Comparison of ENCODE assay signal across 9 cellular contexts in the genomic region with DNA sequence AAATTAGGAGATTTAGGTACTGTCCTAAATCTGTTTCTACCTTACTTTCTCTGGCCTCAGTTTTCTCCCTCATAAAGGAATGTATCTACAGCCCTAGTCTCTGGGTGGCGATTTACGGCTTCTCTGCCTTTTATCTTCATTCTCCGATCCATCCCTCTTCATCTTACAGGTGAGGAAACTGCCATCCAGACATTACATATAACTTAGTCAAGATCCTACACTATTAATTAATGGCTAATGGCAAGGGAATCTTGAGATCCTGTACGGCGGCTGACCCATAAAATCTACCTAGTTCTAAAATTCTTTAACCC. TPM values are rescaled to one million over a fixed set of nuclear protein-coding genes. Genes with fewer than 3 reads are reported as not detected.
DNase-seq lines count a peak whose midpoint lies in the region; ATAC-seq, FAIRE-seq and TF ChIP-seq lines count a peak whose summit lies in the region.
"Had no signal": no experiment of that assay in that cellular context is flagged by ENCODE, and none has a peak within 500 bp of the region (broad histone marks: within the 10 kb centered on the region; RNA-seq: fewer than 3 reads in every experiment).

No MANE protein-coding gene starts in this region.

- H3K27ac Mint-ChIP-seq in activated naive CD4-positive, alpha-beta T cell treated with anti-CD3 and anti-CD28 coated beads for 36 hours, result peak overlapping the region; percentile 93
- peak overlapping the region; percentile 97 for H3K27ac Mint-ChIP-seq in activated naive CD8-positive, alpha-beta T cell treated with anti-CD3 and anti-CD28 coated beads for 36 hours

- FAIRE-seq in HepG2 (lab: Jason Lieb, UNC), result no peak

- peaks cover 30% of the 10 kb centered on the region for H3K79me2 ChIP-seq in HepG2 (ENCODE audit: insufficient read depth, low read length)

- TF ChIP-seq EP300 in HepG2 (IDR thresholded peaks at IDR 0.05; ENCODE audit: low read depth in 2 of 2, low read length in 2 of 2), result no peak
- no peak for TF ChIP-seq EP300 in HepG2 (CRISPR knock-in tag; IDR thresholded peaks at IDR 0.05; ENCODE audit: borderline replicate concordance)
- TF ChIP-seq EP300 in transverse colon (IDR thresholded peaks at IDR 0.05; ENCODE audit: low read depth), result no peak

- H3K4me2 ChIP-seq in HepG2 (ENCODE audit: low read depth, low read length), result peak overlapping the region; percentile 93

- H3K9ac ChIP-seq in HepG2 (ENCODE audit: insufficient read depth, low read depth, low read length), result peak overlapping the region; percentile 97

- CTCF ChIA-PET in activated naive CD4-positive, alpha-beta T cell treated with anti-CD3 and anti-CD28 coated beads for 36 hours (lab: Charles Lee), result no interaction called here
- CTCF ChIA-PET in HepG2 (lab: Yijun Ruan, JAX; ENCODE audit: low intra/inter-chr PET ratio, low total read pairs), result no interaction called here

- H3K9me3 Mint-ChIP-seq in activated naive CD4-positive, alpha-beta T cell treated with anti-CD3 and anti-CD28 coated beads for 36 hours, result no peaks in the 10 kb centered on the region
- H3K9me3 Mint-ChIP-seq in activated naive CD8-positive, alpha-beta T cell treated with anti-CD3 and anti-CD28 coated beads for 36 hours, result no peaks in the 10 kb centered on the region

- WGBS in HepG2 (ENCODE audit: low lambda C conversion rate), result under 1% methylated on average over 5 of the region's 5 CpGs
- WGBS in transverse colon (ENCODE audit: low coverage in 1 of 2), 2 donors, result 20 to 58% methylated on average over 1 to 5 of the region's 5 CpGs

- TF ChIP-seq RAD21 in HepG2 (CRISPR knock-in tag; IDR thresholded peaks at IDR 0.05), result no peak

- peak overlapping the region; percentile 84 for H3K4me3 Mint-ChIP-seq in activated naive CD4-positive, alpha-beta T cell treated with anti-CD3 and anti-CD28 coated beads for 36 hours
- H3K4me3 Mint-ChIP-seq in activated naive CD8-positive, alpha-beta T cell treated with anti-CD3 and anti-CD28 coated beads for 36 hours, result peak overlapping the region; percentile 94

- in situ Hi-C loops in HepG2 (cut with HindIII; ENCODE audit: extremely low pct_ligation_motif_present, low pct_unique_long_range_greater_than_20kb) (no loop called here), transverse colon (cut with MboI; ENCODE audit: low pct_ligation_motif_present in 1 of 4, low pct_unique_long_range_greater_than_20kb in 1 of 4, low sequenced_read_pairs in 3 of 4) (loop anchor here in 1 of 4 donors (10.0 kb wide), 1 partner anchor 113 kb away; the partner anchor contains the start of gene SLC30A6)

- H3K4me3 ChIP-seq in HepG2 (replicated peaks in 1 of 3; ENCODE audit: insufficient read depth in 1 of 3, low read depth in 2 of 3, low read length in 3 of 3) (peak overlapping the region; percentile 91 to 98 (median 93)), transverse colon (peak overlapping the region; percentile 84 to 99 (median 98))

- no peaks in the 10 kb centered on the region for H3K9me3 ChIP-seq in HepG2 (ENCODE audit: low read length)
- H3K9me3 ChIP-seq in transverse colon, result no peaks in the 10 kb centered on the region

- peaks cover 7% of the 10 kb centered on the region for H3K36me3 Mint-ChIP-seq in activated naive CD4-positive, alpha-beta T cell treated with anti-CD3 and anti-CD28 coated beads for 36 hours (ENCODE audit: low read depth)
- peaks cover 10% of the 10 kb centered on the region for H3K36me3 Mint-ChIP-seq in activated naive CD8-positive, alpha-beta T cell treated with anti-CD3 and anti-CD28 coated beads for 36 hours

- H3K36me3 ChIP-seq in HepG2 (replicated peaks in 1 of 2; ENCODE audit: control insufficient read depth in 1 of 2, insufficient read depth in 2 of 2, low read length in 2 of 2) (peaks cover 0 to 18% of the 10 kb centered on the region in 2 experiments; a peak in 2 of 5 replicates), transverse colon (peaks cover 0 to 4% (median 2%) of the 10 kb centered on the region in 4 donors)

- POLR2A ChIA-PET in HepG2 (lab: Yijun Ruan, JAX), result interaction anchor here (0.9 to 2.7 kb wide), 3 partner anchors 11 to 112 kb away, joined by 4 to 11 read pairs (median 11); partner anchors contain the start of gene SLC30A6

- intact Hi-C loops in activated naive CD4-positive, alpha-beta T cell treated with anti-CD3 and anti-CD28 coated beads for 36 hours (cut with micrococcal nuclease), result loop anchor here (1.0 to 10.0 kb wide), 6 partner anchors 8 to 317 kb away; partner anchors contain the start of genes BIRC6, MEMO1, SLC30A6 and SPAST
- intact Hi-C loops in HepG2 (cut with micrococcal nuclease; ENCODE audit: unreplicated experiment) (loop anchor here (1.0 to 5.0 kb wide), 2 partner anchors 50 to 112 kb away; partner anchors contain the start of gene SLC30A6), transverse colon (cut with DNase I; ENCODE audit: low total_unique reads) (no loop called here)

- H4K20me1 ChIP-seq in HepG2 (ENCODE audit: insufficient read depth, low read length), result no peaks in the 10 kb centered on the region

- peaks cover 22% of the 10 kb centered on the region for H3K4me1 Mint-ChIP-seq in activated naive CD4-positive, alpha-beta T cell treated with anti-CD3 and anti-CD28 coated beads for 36 hours (ENCODE audit: low read depth)
- H3K4me1 Mint-ChIP-seq in activated naive CD8-positive, alpha-beta T cell treated with anti-CD3 and anti-CD28 coated beads for 36 hours, result peaks cover 17% of the 10 kb centered on the region

- no peaks in the 10 kb centered on the region; a peak in 1 of 5 replicates for H3K27me3 ChIP-seq in HepG2 (ENCODE audit: control insufficient read depth in 1 of 2, insufficient read depth in 2 of 2, low read length in 2 of 2)
- no peaks in the 10 kb centered on the region for H3K27me3 ChIP-seq in transverse colon

- TF ChIP-seq CTCF in HepG2 (CRISPR knock-in tag; IDR thresholded peaks at IDR 0.05) (no peak), transverse colon (IDR thresholded peaks at IDR 0.05) (no peak)

- peaks cover 45% of the 10 kb centered on the region for H3K4me1 ChIP-seq in HepG2 (ENCODE audit: insufficient read depth, low read length)
- peaks cover 0 to 36% (median 11%) of the 10 kb centered on the region in 4 donors for H3K4me1 ChIP-seq in transverse colon

- BruUV-seq in HepG2 (replicated peaks; lab: Mats Ljungman, UMichigan), result TSS peak; percentile 91

- ATAC-seq in HepG2 (no peak; the same call in 2 of the 3 replicates), GM21576 (IDR thresholded peaks at IDR 0.05; ENCODE audit: unreplicated experiment) (no peak), HG02870 (IDR thresholded peaks at IDR 0.05; ENCODE audit: unreplicated experiment) (no peak)

- peak overlapping the region; percentile 37 for H2AFZ ChIP-seq in HepG2 (ENCODE audit: low read length)

- TF ChIP-seq POLR2A in HepG2 (IDR thresholded peaks at IDR 0.05; ENCODE audit: insufficient read depth in 1 of 2, low read depth in 2 of 2, low read length in 2 of 2) (no peak), transverse colon (IDR thresholded peaks at IDR 0.05) (no peak)

- no peak for DNase-seq in activated naive CD4-positive, alpha-beta T cell treated with anti-CD3 and anti-CD28 coated beads for 36 hours
- DNase-seq in activated naive CD4-positive, alpha-beta T cell (lab: John Stamatoyannopoulos, UW), result no peak
- DNase-seq in activated naive CD8-positive, alpha-beta T cell treated with anti-CD3 and anti-CD28 coated beads for 36 hours, result no peak
- no peak for DNase-seq in HepG2 (ENCODE audit: low spot score)
- DNase-seq in transverse colon, result no peak
- no peak for DNase-seq in AG08395 (ENCODE audit: low spot score)

- no peaks in the 10 kb centered on the region for H3K27me3 Mint-ChIP-seq in activated naive CD4-positive, alpha-beta T cell treated with anti-CD3 and anti-CD28 coated beads for 36 hours (ENCODE audit: low read depth)
- peaks cover 3% of the 10 kb centered on the region for H3K27me3 Mint-ChIP-seq in activated naive CD8-positive, alpha-beta T cell treated with anti-CD3 and anti-CD28 coated beads for 36 hours

- H3K27ac ChIP-seq in HepG2 (ENCODE audit: extremely low read length, insufficient read depth, low read length) (peak overlapping the region; percentile 80), transverse colon (peak overlapping the region; percentile 83 to 93 (median 90))

RNA-seq across cellular contexts. Expression of gene YIPF4, which starts 0.4 kb away (rescaled TPM):
- 10 to 100 TPM; 36.5 to 39.7 TPM for total RNA-seq in activated naive CD4-positive, alpha-beta T cell treated with anti-CD3 and anti-CD28 coated beads for 36 hours
- 10 to 100 TPM; 30.9 to 32.6 TPM for total RNA-seq in activated naive CD8-positive, alpha-beta T cell treated with anti-CD3 and anti-CD28 coated beads for 36 hours
- total RNA-seq in HepG2 (2016; rRNA removed; fragmentation: Illumina TruSeq; extraction: Trizol) (39.1 and 43.9 TPM in 2 replicates), transverse colon (10 to 100 TPM; 11.7 to 19.5 (median 16.1) TPM)
- 5.4 and 7.7 TPM in 2 replicates for total RNA-seq in HepG2 (2016; cell fraction: cytosol; rRNA removed; fragmentation: Illumina TruSeq; extraction: Trizol; ENCODE audit: low read depth)
- 43.3 and 45.3 TPM in 2 replicates for total RNA-seq in HepG2 (2016; cell fraction: insoluble cytoplasmic fraction; rRNA removed; fragmentation: Illumina TruSeq; extraction: Trizol)
- 15.9 and 17.6 TPM in 2 replicates for total RNA-seq in HepG2 (2016; cell fraction: membrane; rRNA removed; fragmentation: Illumina TruSeq; extraction: Trizol)
- total RNA-seq in HepG2 (2016; cell fraction: nucleus; rRNA removed; fragmentation: Illumina TruSeq; extraction: Trizol), result 32.7 and 48.1 TPM in 2 replicates
- 16.0 and 19.0 TPM in 2 replicates for polyA plus RNA-seq in HepG2 (2011; rRNA removed)
- polyA plus RNA-seq in HepG2 (2011; cell fraction: cytosol; rRNA removed), result 4.0 and 10.3 TPM in 2 replicates
- 3.5 and 4.7 TPM in 2 replicates for polyA plus RNA-seq in HepG2 (2011; cell fraction: nucleus; rRNA removed)
- 59.3 and 77.8 TPM in 2 replicates for polyA plus RNA-seq in HepG2 (2012)
- polyA plus RNA-seq in HepG2 (2016; cell fraction: cytosol; fragmentation: Illumina TruSeq; extraction: Trizol; ENCODE audit: low read depth), result 5.9 and 9.7 TPM in 2 replicates
- 34.4 and 43.8 TPM in 2 replicates for polyA plus RNA-seq in HepG2 (2016; cell fraction: insoluble cytoplasmic fraction; fragmentation: Illumina TruSeq; extraction: Trizol; ENCODE audit: low read depth)
- polyA plus RNA-seq in HepG2 (2016; cell fraction: membrane; fragmentation: Illumina TruSeq; extraction: Trizol; ENCODE audit: low read depth), result 10.6 and 14.6 TPM in 2 replicates
- polyA plus RNA-seq in HepG2 (2016; cell fraction: nucleus; fragmentation: Illumina TruSeq; extraction: Trizol; ENCODE audit: insufficient read depth, low read depth), result 37.2 and 38.4 TPM in 2 replicates
- polyA minus RNA-seq in HepG2 (2011; rRNA and poly(A)+ RNA removed; ENCODE audit: low replicate concordance), result 3.9 and 4.0 TPM in 2 replicates
- 10.0 and 20.0 TPM in 2 replicates for polyA minus RNA-seq in HepG2 (2011; cell fraction: cytosol; rRNA and poly(A)+ RNA removed)
- 21.8 and 32.4 TPM in 2 replicates for polyA minus RNA-seq in HepG2 (2011; cell fraction: nucleus; rRNA and poly(A)+ RNA removed)

RNA-seq across cellular contexts. Expression of gene NLRC4, which starts 12.6 kb away (rescaled TPM):
- not detected for total RNA-seq in activated naive CD4-positive, alpha-beta T cell treated with anti-CD3 and anti-CD28 coated beads for 36 hours
- not detected for total RNA-seq in activated naive CD8-positive, alpha-beta T cell treated with anti-CD3 and anti-CD28 coated beads for 36 hours
- total RNA-seq in HepG2 (2016; rRNA removed; fragmentation: Illumina TruSeq; extraction: Trizol), result 0.06 and 0.15 TPM in 2 replicates
- not detected in 2 replicates for total RNA-seq in HepG2 (2016; cell fraction: cytosol; rRNA removed; fragmentation: Illumina TruSeq; extraction: Trizol; ENCODE audit: low read depth)
- 0.11 TPM in 1 of 2 replicates, not detected in the other for total RNA-seq in HepG2 (2016; cell fraction: insoluble cytoplasmic fraction; rRNA removed; fragmentation: Illumina TruSeq; extraction: Trizol)
- total RNA-seq in HepG2 (2016; cell fraction: membrane; rRNA removed; fragmentation: Illumina TruSeq; extraction: Trizol), result 0.03 TPM in 1 of 2 replicates, not detected in the other
- total RNA-seq in HepG2 (2016; cell fraction: nucleus; rRNA removed; fragmentation: Illumina TruSeq; extraction: Trizol), result 0.19 TPM in 1 of 2 replicates, not detected in the other
- polyA plus RNA-seq in HepG2 (2011; rRNA removed), result 0.29 and 0.34 TPM in 2 replicates
- polyA plus RNA-seq in HepG2 (2011; cell fraction: cytosol; rRNA removed), result 0.17 and 0.32 TPM in 2 replicates
- 0.31 and 0.32 TPM in 2 replicates for polyA plus RNA-seq in HepG2 (2011; cell fraction: nucleus; rRNA removed)
- 0.49 and 1.3 TPM in 2 replicates for polyA plus RNA-seq in HepG2 (2012)
- not detected in 2 replicates for polyA plus RNA-seq in HepG2 (2016; cell fraction: cytosol; fragmentation: Illumina TruSeq; extraction: Trizol; ENCODE audit: low read depth)
- 0.09 TPM in 1 of 2 replicates, not detected in the other for polyA plus RNA-seq in HepG2 (2016; cell fraction: insoluble cytoplasmic fraction; fragmentation: Illumina TruSeq; extraction: Trizol; ENCODE audit: low read depth)
- polyA plus RNA-seq in HepG2 (2016; cell fraction: membrane; fragmentation: Illumina TruSeq; extraction: Trizol; ENCODE audit: low read depth), result not detected in 2 replicates
- polyA plus RNA-seq in HepG2 (2016; cell fraction: nucleus; fragmentation: Illumina TruSeq; extraction: Trizol; ENCODE audit: insufficient read depth, low read depth), result 0.23 TPM in 1 of 2 replicates, not detected in the other
- polyA minus RNA-seq in HepG2 (2011; rRNA and poly(A)+ RNA removed; ENCODE audit: low replicate concordance), result 0.05 and 0.06 TPM in 2 replicates
- polyA minus RNA-seq in HepG2 (2011; cell fraction: cytosol; rRNA and poly(A)+ RNA removed), result 0.20 and 0.53 TPM in 2 replicates
- polyA minus RNA-seq in HepG2 (2011; cell fraction: nucleus; rRNA and poly(A)+ RNA removed), result 0.64 and 1.1 TPM in 2 replicates
- 1 to 10 TPM in 1 of 4 donors, under 1 TPM in 3; 0.20 to 1.4 (median 0.39) TPM for total RNA-seq in transverse colon
- total RNA-seq: activated CD8-positive, alpha-beta memory T cell treated with anti-CD3 and anti-CD28 coated beads for 36 hours had no signal
